Comparison of ENCODE assay signal across 36 cellular contexts in the genomic region with DNA sequence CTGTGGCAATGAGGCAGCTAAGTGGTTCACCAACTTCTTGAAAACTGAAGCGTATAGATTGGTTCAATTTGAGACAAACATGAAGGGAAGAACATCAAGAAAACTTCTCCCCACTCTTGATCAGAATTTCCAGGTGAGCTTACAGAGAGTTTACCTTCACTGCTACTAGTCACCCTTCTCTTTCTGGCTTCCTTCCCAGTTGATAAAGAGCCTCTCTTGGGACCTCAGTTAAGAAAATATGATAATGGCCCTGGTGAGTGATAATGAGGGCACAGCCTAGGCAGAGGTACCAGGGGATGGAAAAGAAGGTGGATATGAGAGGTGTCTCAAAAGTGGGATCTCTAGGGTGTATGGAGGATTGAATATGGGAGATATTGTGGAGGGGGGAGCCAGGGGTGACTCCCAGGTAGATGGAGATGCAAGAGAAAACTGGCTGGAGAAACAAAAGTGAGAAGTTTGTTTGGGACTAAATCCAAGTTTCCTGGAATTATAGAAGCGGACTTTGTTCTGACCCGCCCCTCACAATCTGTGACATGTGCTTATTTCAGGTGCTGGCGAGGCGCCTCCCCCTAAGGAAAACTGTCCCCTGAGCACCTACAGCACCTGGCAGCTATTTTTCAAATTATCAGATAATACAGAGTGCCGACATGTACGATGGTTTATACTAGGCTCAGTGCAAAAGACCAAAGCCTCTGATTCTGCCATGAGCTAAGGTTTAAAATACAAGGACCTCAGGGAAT. TPM values are rescaled to one million over a fixed set of nuclear protein-coding genes. Genes with fewer than 3 reads are reported as not detected.
DNase-seq lines count a peak whose midpoint lies in the region; ATAC-seq, FAIRE-seq and TF ChIP-seq lines count a peak whose summit lies in the region.
"Had no signal": no experiment of that assay in that cellular context is flagged by ENCODE, and none has a peak within 500 bp of the region (broad histone marks: within the 10 kb centered on the region; RNA-seq: fewer than 3 reads in every experiment).

No MANE protein-coding gene starts in this region.

- no peak for FAIRE-seq in HepG2 (lab: Jason Lieb, UNC)
- FAIRE-seq: colon, TTC549 had no signal

- H3K36me3 ChIP-seq in body of pancreas (replicated peaks in 1 of 2; ENCODE audit: insufficient read depth in 1 of 2, low read depth in 2 of 2) (no peaks in the 10 kb centered on the region), HepG2 (replicated peaks in 1 of 2; ENCODE audit: control insufficient read depth in 1 of 2, insufficient read depth in 2 of 2, low read length in 2 of 2) (0 out of 5 replicates have a peak, but pooled peaks cover 0 to 2% of the 10 kb centered on the region in 2 experiments), stomach (peaks cover 0 to 49% (median 42%) of the 10 kb centered on the region in 4 donors)
- H3K36me3 ChIP-seq: neutrophil had no signal

- H3K9ac ChIP-seq in HepG2 (ENCODE audit: insufficient read depth, low read depth, low read length): no peak overlapping the region
- H3K9ac ChIP-seq: GM23248, SK-N-SH had no signal

- DNase-seq in NCI-H2107 treated with DMSO at 0.1 percent for 48 hours (lab: John Stamatoyannopoulos, UW; ENCODE audit: unreplicated experiment) (peak; percentile 47), NCI-H2107 (lab: John Stamatoyannopoulos, UW) (no peak), body of pancreas (peak; percentile 80 to 91 (median 86)), HepG2 (ENCODE audit: low spot score) (peak; percentile 18), stomach (peak; percentile 83), DMS53 (lab: John Stamatoyannopoulos, UW) (no peak), GM20000 (ENCODE audit: low spot score) (no peak)
- DNase-seq in NK-92 treated with Interleukin-12 subunit alpha and Interleukin-12 subunit beta, amount 100 ng/mL, for 24 hours (lab: John Stamatoyannopoulos, UW): no peak
- DNase-seq: activated CD4-positive, alpha-beta T cell treated with anti-CD3 and anti-CD28 coated beads, Interleukin-2, amount 50 U/mL, for 4 hours; activated gamma-delta T cell treated with Interleukin-2 at 50 U/mL for 16 hours; activated naive CD8-positive, alpha-beta T cell treated with anti-CD3 and anti-CD28 coated beads, Interleukin-2, amount 10 ng/mL, durations not matched to agents 7 days and 5 days; activated T-cell treated with anti-CD3 and anti-CD28 coated beads, Interleukin-2, amount 50 U/mL, for 48 hours; aorta; C1 segment of cervical spinal cord; DMS79 treated with DMSO at 0.1 percent for 48 hours; effector CD4-positive, alpha-beta T cell; GDM1; GM23248; hypothalamus; left ventricle myocardium inferior; mesendoderm; naive B cell; NCI-H1092; NCI-H2081; NCI-H510A treated with DMSO at 0.1 percent for 48 hours; PC-9; psoas muscle; sigmoid colon; SK-N-SH; stimulated activated CD4-positive, alpha-beta T cell treated with anti-CD3 and anti-CD28 coated beads, Interleukin-4, amount 100 ng/mL, for 24 hours had no signal

- no peak for TF ChIP-seq RAD21 in HepG2 (CRISPR knock-in tag; IDR thresholded peaks at IDR 0.05)

- no peaks in the 10 kb centered on the region for H3K79me2 ChIP-seq in HepG2 (ENCODE audit: insufficient read depth, low read length)

- TF ChIP-seq CTCF in body of pancreas (IDR thresholded peaks at IDR 0.05) (no peak), HepG2 (CRISPR knock-in tag; IDR thresholded peaks at IDR 0.05) (no peak), stomach (IDR thresholded peaks at IDR 0.05) (no peak), GM20000 (IDR thresholded peaks at IDR 0.05; ENCODE audit: extremely low read depth, missing control alignments) (no peak)

- intact Hi-C loops in body of pancreas (cut with DNase I) (no loop called here), HepG2 (cut with micrococcal nuclease; ENCODE audit: unreplicated experiment) (no loop called here), stomach (cut with DNase I; ENCODE audit: low total_unique reads) (no loop called here)

- H3K27ac ChIP-seq in body of pancreas: peak overlapping the region; percentile 9 to 62 (median 38)
- no peak overlapping the region for H3K27ac ChIP-seq in HepG2 (ENCODE audit: extremely low read length, insufficient read depth, low read length)
- peak overlapping the region; percentile 57 to 77 (median 63) for H3K27ac ChIP-seq in stomach
- H3K27ac ChIP-seq: 22Rv1, GM23248, left ventricle myocardium inferior, neutrophil, PC-9, psoas muscle, sigmoid colon, tibial nerve had no signal

- H2AFZ ChIP-seq in HepG2 (ENCODE audit: low read length): no peak overlapping the region
- H2AFZ ChIP-seq: GM23248, PC-9 had no signal

- no peaks in the 10 kb centered on the region for H3K27me3 ChIP-seq in body of pancreas
- H3K27me3 ChIP-seq in HepG2 (ENCODE audit: control insufficient read depth in 1 of 2, insufficient read depth in 2 of 2, low read length in 2 of 2): no peaks in the 10 kb centered on the region
- H3K27me3 ChIP-seq in stomach: no peaks in the 10 kb centered on the region
- H3K27me3 ChIP-seq: neutrophil, sigmoid colon, tibial nerve had no signal

- WGBS in body of pancreas, 2 donors: 28 to 36% methylated on average over 7 of the region's 7 CpGs
- 89% methylated on average over 5 of the region's 7 CpGs for WGBS in HepG2 (ENCODE audit: low lambda C conversion rate)
- 34 to 59% (median 48%) methylated on average over 7 of the region's 7 CpGs for WGBS in stomach, 5 donors

- BruUV-seq in HepG2 (replicated peaks; lab: Mats Ljungman, UMichigan): no TSS peak

- in situ Hi-C loops in HepG2 (cut with HindIII; ENCODE audit: extremely low pct_ligation_motif_present, low pct_unique_long_range_greater_than_20kb): no loop called here

- TF ChIP-seq POLR2A in body of pancreas (IDR thresholded peaks at IDR 0.05) (no peak), HepG2 (IDR thresholded peaks at IDR 0.05; ENCODE audit: insufficient read depth in 1 of 2, low read depth in 2 of 2, low read length in 2 of 2) (no peak), stomach (IDR thresholded peaks at IDR 0.05) (no peak)

- no peaks in the 10 kb centered on the region for H4K20me1 ChIP-seq in HepG2 (ENCODE audit: insufficient read depth, low read length)

- POLR2A ChIA-PET in HepG2 (lab: Yijun Ruan, JAX): interaction anchor here (1.1 to 4.7 kb wide), 2 partner anchors 14 to 25 kb away, joined by 4 to 32 read pairs; a partner anchor contains a TSS

- H3K4me2 ChIP-seq in HepG2 (ENCODE audit: low read depth, low read length): no peak overlapping the region
- H3K4me2 ChIP-seq: PC-9, SK-N-SH had no signal

- CTCF ChIA-PET in HepG2 (lab: Yijun Ruan, JAX; ENCODE audit: low intra/inter-chr PET ratio, low total read pairs): no interaction called here

- H3K4me1 ChIP-seq in body of pancreas (peaks cover 27% of the 10 kb centered on the region), HepG2 (ENCODE audit: insufficient read depth, low read length) (peaks cover 38% of the 10 kb centered on the region), stomach (peaks cover 14 to 24% (median 20%) of the 10 kb centered on the region in 4 donors)
- H3K4me1 ChIP-seq: psoas muscle, sigmoid colon, tibial nerve had no signal

- H3K9me3 ChIP-seq in body of pancreas: no peaks in the 10 kb centered on the region
- no peaks in the 10 kb centered on the region for H3K9me3 ChIP-seq in HepG2 (ENCODE audit: low read length)
- H3K9me3 ChIP-seq in stomach: no peaks in the 10 kb centered on the region
- H3K9me3 ChIP-seq: left ventricle myocardium inferior, neutrophil, psoas muscle, sigmoid colon, SK-N-SH, tibial nerve had no signal

- peak; percentile 95 for ATAC-seq in body of pancreas
- ATAC-seq in HepG2: peak; percentile 35; the same call in 2 of the 3 replicates
- ATAC-seq: psoas muscle had no signal

- H3K4me3 ChIP-seq in body of pancreas (no peak overlapping the region), HepG2 (replicated peaks in 1 of 3; ENCODE audit: insufficient read depth in 1 of 3, low read depth in 2 of 3, low read length in 3 of 3) (no peak overlapping the region), stomach (no peak overlapping the region)
- H3K4me3 ChIP-seq: GM23248, left ventricle myocardium inferior, PC-9, psoas muscle, sigmoid colon, tibial nerve had no signal

- TF ChIP-seq EP300 in HepG2 (IDR thresholded peaks at IDR 0.05; ENCODE audit: low read depth in 2 of 2, low read length in 2 of 2) (no peak), HepG2 (CRISPR knock-in tag; IDR thresholded peaks at IDR 0.05; ENCODE audit: borderline replicate concordance) (no peak), stomach (IDR thresholded peaks at IDR 0.05) (no peak)

RNA-seq across cellular contexts. Expression of a gene that starts 13.7 kb away (rescaled TPM):
- 10 to 100 TPM; 19.5 to 37.9 TPM for total RNA-seq in body of pancreas
- total RNA-seq in HepG2 (2016; rRNA removed; fragmentation: Illumina TruSeq; extraction: Trizol): 4.7 and 10.1 TPM in 2 replicates
- total RNA-seq in HepG2 (2016; cell fraction: cytosol; rRNA removed; fragmentation: Illumina TruSeq; extraction: Trizol; ENCODE audit: low read depth): 3.8 and 5.3 TPM in 2 replicates
- 5.8 and 12.4 TPM in 2 replicates for total RNA-seq in HepG2 (2016; cell fraction: insoluble cytoplasmic fraction; rRNA removed; fragmentation: Illumina TruSeq; extraction: Trizol)
- 3.3 and 3.6 TPM in 2 replicates for total RNA-seq in HepG2 (2016; cell fraction: membrane; rRNA removed; fragmentation: Illumina TruSeq; extraction: Trizol)
- total RNA-seq in HepG2 (2016; cell fraction: nucleus; rRNA removed; fragmentation: Illumina TruSeq; extraction: Trizol): 12.5 and 15.1 TPM in 2 replicates
- 8.5 and 13.6 TPM in 2 replicates for polyA plus RNA-seq in HepG2 (2011; rRNA removed)
- polyA plus RNA-seq in HepG2 (2011; cell fraction: cytosol; rRNA removed): 4.1 and 4.6 TPM in 2 replicates
- 31.2 and 40.2 TPM in 2 replicates for polyA plus RNA-seq in HepG2 (2011; cell fraction: nucleus; rRNA removed)
- 7.1 and 10.6 TPM in 2 replicates for polyA plus RNA-seq in HepG2 (2012)
- polyA plus RNA-seq in HepG2 (2016; cell fraction: cytosol; fragmentation: Illumina TruSeq; extraction: Trizol; ENCODE audit: low read depth): 0.75 and 1.5 TPM in 2 replicates
- 5.2 and 6.9 TPM in 2 replicates for polyA plus RNA-seq in HepG2 (2016; cell fraction: insoluble cytoplasmic fraction; fragmentation: Illumina TruSeq; extraction: Trizol; ENCODE audit: low read depth)
- 1.3 and 2.5 TPM in 2 replicates for polyA plus RNA-seq in HepG2 (2016; cell fraction: membrane; fragmentation: Illumina TruSeq; extraction: Trizol; ENCODE audit: low read depth)
- polyA plus RNA-seq in HepG2 (2016; cell fraction: nucleus; fragmentation: Illumina TruSeq; extraction: Trizol; ENCODE audit: insufficient read depth, low read depth): 31.0 and 32.3 TPM in 2 replicates
- polyA minus RNA-seq in HepG2 (2011; rRNA and poly(A)+ RNA removed; ENCODE audit: low replicate concordance): 11.1 and 13.8 TPM in 2 replicates
- polyA minus RNA-seq in HepG2 (2011; cell fraction: cytosol; rRNA and poly(A)+ RNA removed): 4.9 and 5.2 TPM in 2 replicates
- polyA minus RNA-seq in HepG2 (2011; cell fraction: nucleus; rRNA and poly(A)+ RNA removed): 15.8 and 19.9 TPM in 2 replicates
- total RNA-seq in stomach: 10 to 100 TPM in 4 of 5 donors, 1 to 10 TPM in 1; 9.9 to 83.4 (median 51.3) TPM
- polyA plus RNA-seq in stomach: 10 to 100 TPM in 2 of 3 donors, 1 to 10 TPM in 1; 7.3 to 18.3 (median 11.3) TPM
- total RNA-seq: activated naive CD8-positive, alpha-beta T cell treated with anti-CD3 and anti-CD28 coated beads, Interleukin-2, amount 10 ng/mL, durations not matched to agents 7 days and 5 days; T-helper 1 cell treated with Interleukin-12 subunit alpha and Interleukin-12 subunit beta and Interleukin-4 antibody, amounts not matched to agents 30 ng/mL and 1 ng/mL, for 36 hours had no signal

RNA-seq across cellular contexts. Expression of a gene that starts 24.9 kb away (rescaled TPM):
- total RNA-seq in body of pancreas: 10 to 100 TPM in 1 of 2 donors, 1 to 10 TPM in 1; 5.2 to 71.5 TPM
- 64.2 and 106 TPM in 2 replicates for total RNA-seq in HepG2 (2016; rRNA removed; fragmentation: Illumina TruSeq; extraction: Trizol)
- total RNA-seq in HepG2 (2016; cell fraction: cytosol; rRNA removed; fragmentation: Illumina TruSeq; extraction: Trizol; ENCODE audit: low read depth): 38.0 and 39.6 TPM in 2 replicates
- 66.5 and 107 TPM in 2 replicates for total RNA-seq in HepG2 (2016; cell fraction: insoluble cytoplasmic fraction; rRNA removed; fragmentation: Illumina TruSeq; extraction: Trizol)
- total RNA-seq in HepG2 (2016; cell fraction: membrane; rRNA removed; fragmentation: Illumina TruSeq; extraction: Trizol): 79.2 and 83.1 TPM in 2 replicates
- 83.0 and 88.1 TPM in 2 replicates for total RNA-seq in HepG2 (2016; cell fraction: nucleus; rRNA removed; fragmentation: Illumina TruSeq; extraction: Trizol)
- polyA plus RNA-seq in HepG2 (2011; rRNA removed): 14.5 and 19.4 TPM in 2 replicates
- 12.9 and 14.1 TPM in 2 replicates for polyA plus RNA-seq in HepG2 (2011; cell fraction: cytosol; rRNA removed)
- polyA plus RNA-seq in HepG2 (2011; cell fraction: nucleus; rRNA removed): 13.7 and 15.3 TPM in 2 replicates
- polyA plus RNA-seq in HepG2 (2012): 25.7 and 31.2 TPM in 2 replicates
- 34.9 and 40.2 TPM in 2 replicates for polyA plus RNA-seq in HepG2 (2016; cell fraction: cytosol; fragmentation: Illumina TruSeq; extraction: Trizol; ENCODE audit: low read depth)
- polyA plus RNA-seq in HepG2 (2016; cell fraction: insoluble cytoplasmic fraction; fragmentation: Illumina TruSeq; extraction: Trizol; ENCODE audit: low read depth): 65.6 and 68.7 TPM in 2 replicates
- polyA plus RNA-seq in HepG2 (2016; cell fraction: membrane; fragmentation: Illumina TruSeq; extraction: Trizol; ENCODE audit: low read depth): 63.9 and 64.4 TPM in 2 replicates
- polyA plus RNA-seq in HepG2 (2016; cell fraction: nucleus; fragmentation: Illumina TruSeq; extraction: Trizol; ENCODE audit: insufficient read depth, low read depth): 147 and 150 TPM in 2 replicates
- 11.9 and 104 TPM in 2 replicates for polyA minus RNA-seq in HepG2 (2011; rRNA and poly(A)+ RNA removed; ENCODE audit: low replicate concordance)
- polyA minus RNA-seq in HepG2 (2011; cell fraction: cytosol; rRNA and poly(A)+ RNA removed): 11.5 and 17.2 TPM in 2 replicates
- 12.9 and 14.5 TPM in 2 replicates for polyA minus RNA-seq in HepG2 (2011; cell fraction: nucleus; rRNA and poly(A)+ RNA removed)
- total RNA-seq in stomach: 1 to 10 TPM in 4 of 5 donors, under 1 TPM in 1; under 0.01 to 9.9 (median 8.5) TPM
- polyA plus RNA-seq in stomach: 1 to 10 TPM; 5.8 to 6.5 (median 5.9) TPM
- total RNA-seq: activated naive CD8-positive, alpha-beta T cell treated with anti-CD3 and anti-CD28 coated beads, Interleukin-2, amount 10 ng/mL, durations not matched to agents 7 days and 5 days; T-helper 1 cell treated with Interleukin-12 subunit alpha and Interleukin-12 subunit beta and Interleukin-4 antibody, amounts not matched to agents 30 ng/mL and 1 ng/mL, for 36 hours had no signal

Comparison
In these comparisons a context has a peak if more than half of its experiments do, and no peak if none do; other contexts are left out.
1. DNase-seq: peak in NCI-H2107 treated with DMSO at 0.1 percent for 48 hours (single experiment), body of pancreas (4 of 4), HepG2 (single experiment) and stomach (single experiment); none in NCI-H2107 (single experiment), DMS53 (single experiment), NK-92 treated with Interleukin-12 subunit alpha and Interleukin-12 subunit beta, amount 100 ng/mL, for 24 hours (single experiment) and GM20000 (single experiment).